17 cellular contexts compared by ENCODE assay signal in the genomic region with DNA sequence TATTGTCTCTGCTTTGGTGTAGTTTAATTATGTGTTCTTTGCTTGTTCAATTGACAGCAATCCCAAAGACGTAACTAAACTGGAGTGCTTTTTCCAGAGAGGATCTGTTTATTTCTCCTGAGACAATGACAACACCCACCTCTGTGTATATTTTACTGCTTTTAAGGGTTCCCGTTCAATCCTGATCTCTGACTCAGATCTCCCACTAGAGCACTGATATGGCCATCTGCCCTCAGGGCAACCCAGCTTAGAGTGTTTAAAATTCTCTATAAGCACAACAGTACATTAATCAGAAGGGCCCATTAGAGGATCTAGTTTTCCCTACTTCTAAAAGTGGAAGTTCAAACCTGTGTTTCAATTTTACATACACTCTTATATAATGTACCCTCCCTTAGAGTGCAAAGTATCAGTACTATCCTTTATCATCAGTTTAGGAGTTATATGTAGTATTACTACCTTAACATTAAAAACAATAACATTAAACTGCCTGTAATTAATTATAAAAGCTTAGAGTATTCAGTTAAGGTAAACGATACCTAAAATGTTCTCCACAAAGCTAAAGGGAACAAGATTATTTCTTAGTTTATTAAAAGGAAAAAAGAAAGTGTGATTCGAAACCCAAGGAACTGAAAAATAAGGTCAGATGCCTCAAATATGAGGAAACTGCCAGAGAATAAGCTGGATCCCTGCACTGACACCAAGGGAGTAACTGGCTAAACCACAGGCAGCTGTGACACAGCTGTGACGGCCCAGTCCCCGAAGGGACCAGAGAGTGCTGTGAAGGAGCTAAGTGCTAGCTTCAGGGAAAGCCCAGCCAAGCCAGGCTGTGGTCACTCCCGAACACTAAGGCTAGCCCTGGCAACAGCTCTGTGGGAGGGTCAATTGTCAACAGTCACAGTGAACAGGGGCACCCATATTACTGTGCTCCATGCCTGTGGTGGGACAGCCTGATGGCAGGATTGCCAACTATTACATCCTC. TPM values are rescaled to one million over a fixed set of nuclear protein-coding genes. Genes with fewer than 3 reads are reported as not detected.
DNase-seq lines count a peak whose midpoint lies in the region; ATAC-seq, FAIRE-seq and TF ChIP-seq lines count a peak whose summit lies in the region.
"Had no signal": no experiment of that assay in that cellular context is flagged by ENCODE, and none has a peak within 500 bp of the region (broad histone marks: within the 10 kb centered on the region; RNA-seq: fewer than 3 reads in every experiment).

No MANE protein-coding gene starts in this region.

- H3K79me2 ChIP-seq in GM23248 (ENCODE audit: insufficient read depth) = no peaks in the 10 kb centered on the region

- H4K20me1 ChIP-seq in GM23248 (ENCODE audit: insufficient read depth) = no peaks in the 10 kb centered on the region

- peak overlapping the region; percentile 63 for H3K9ac ChIP-seq in GM23248
- H3K9ac ChIP-seq in kidney (ENCODE audit: low read length in 2 of 2) = no peak overlapping the region

- peak overlapping the region; percentile 31 for H3K27ac ChIP-seq in AG04450 (ENCODE audit: low read depth, low read length)
- peak overlapping the region; percentile 81 for H3K27ac ChIP-seq in GM23248
- no peak overlapping the region for H3K27ac ChIP-seq in kidney (ENCODE audit: low read depth in 2 of 2, low read length in 2 of 2)
- H3K27ac ChIP-seq in left lung = no peak overlapping the region
- H3K27ac ChIP-seq: neutrophil, vagina had no signal

- intact Hi-C loops in kidney (cut with DNase I) = no loop called here
- intact Hi-C loops in left lung (cut with DNase I) = no loop called here

- H3K4me1 ChIP-seq in GM23248 (ENCODE audit: insufficient read depth) (peaks cover 21% of the 10 kb centered on the region), kidney (ENCODE audit: control insufficient read depth in 1 of 2, insufficient read depth in 1 of 2, low read depth in 1 of 2, low read length in 2 of 2) (no peaks in the 10 kb centered on the region), left lung (no peaks in the 10 kb centered on the region)
- H3K4me1 ChIP-seq: vagina had no signal

- peaks cover 19% of the 10 kb centered on the region for H3F3A ChIP-seq in GM23248 (ENCODE audit: insufficient read depth)

- 25 to 32% methylated on average over 7 of the region's 7 CpGs for WGBS in GM23248 (ENCODE audit: low coverage in 1 of 2, low lambda C conversion rate in 2 of 2, missing lambda C conversion rate in 2 of 2), 2 experiments

- in situ Hi-C loops in GM23248 (cut with MboI) (no loop called here), astrocyte of the spinal cord (cut with HindIII; ENCODE audit: low sequenced_read_pairs) (no loop called here)

- peak overlapping the region; percentile 52 for H3K4me2 ChIP-seq in GM23248 (ENCODE audit: unreplicated experiment)

- no peak overlapping the region for H2AFZ ChIP-seq in GM23248

- H3K36me3 ChIP-seq in GM23248 (ENCODE audit: low read depth) (peaks cover 48% of the 10 kb centered on the region), kidney (ENCODE audit: control insufficient read depth in 1 of 2, insufficient read depth in 2 of 2, low read length in 2 of 2) (peaks cover 44 to 53% of the 10 kb centered on the region in 2 donors), left lung (peaks cover 0 to 98% of the 10 kb centered on the region in 2 donors)

- no peaks in the 10 kb centered on the region for H3K9me2 ChIP-seq in GM23248 (ENCODE audit: insufficient read depth)

- no peak overlapping the region for H3K4me3 ChIP-seq in AG04450 (ENCODE audit: low read depth, low read length)
- 0 out of 2 replicates have a peak overlapping the region, but pooled peaks have one; percentile 8 for H3K4me3 ChIP-seq in GM23248
- H3K4me3 ChIP-seq in astrocyte of the spinal cord (ENCODE audit: low read depth, low read length) = no peak overlapping the region
- no peak overlapping the region for H3K4me3 ChIP-seq in kidney (ENCODE audit: low read length in 2 of 2)
- no peak overlapping the region for H3K4me3 ChIP-seq in left lung
- H3K4me3 ChIP-seq: vagina had no signal

- FAIRE-seq in kidney (lab: Jason Lieb, UNC) = no peak
- FAIRE-seq: frontal cortex had no signal

- no peak for ATAC-seq in left lung
- no peak for ATAC-seq in GM21423 (IDR thresholded peaks at IDR 0.05; ENCODE audit: unreplicated experiment)
- ATAC-seq: left colon had no signal

- H3K9me3 ChIP-seq in AG04450 (ENCODE audit: control insufficient read depth, insufficient read depth, low read length) = no peaks in the 10 kb centered on the region
- no peaks in the 10 kb centered on the region for H3K9me3 ChIP-seq in GM23248 (ENCODE audit: low read depth)
- H3K9me3 ChIP-seq in kidney (ENCODE audit: control insufficient read depth in 1 of 2, low read length in 2 of 2) = no peaks in the 10 kb centered on the region
- no peaks in the 10 kb centered on the region for H3K9me3 ChIP-seq in left lung
- H3K9me3 ChIP-seq: neutrophil, vagina had no signal

- no peak for TF ChIP-seq CTCF in AG04450 (IDR thresholded peaks at IDR 0.05; ENCODE audit: low read depth, low read length)
- TF ChIP-seq CTCF in astrocyte of the spinal cord (IDR thresholded peaks at IDR 0.05; ENCODE audit: low read depth, low read length) = no peak
- TF ChIP-seq CTCF in kidney (IDR thresholded peaks at IDR 0.05; ENCODE audit: borderline replicate concordance, extremely low read depth, insufficient read depth) = no peak
- no peak for TF ChIP-seq CTCF in left lung (IDR thresholded peaks at IDR 0.05)

- peak; percentile 24 for DNase-seq in AG04450 (ENCODE audit: low read depth, low spot score)
- DNase-seq in GM23248 = peak; percentile 90
- DNase-seq in astrocyte of the spinal cord (ENCODE audit: low read depth, low spot score) = peak; percentile 9
- DNase-seq in kidney = peak; percentile 81
- DNase-seq in left lung = no peak
- DNase-seq in activated CD4-positive, alpha-beta T cell treated with anti-CD3 and anti-CD28 coated beads, Interleukin-2, amount 50 U/mL, for 48 hours = no peak
- DNase-seq in activated CD8-positive, alpha-beta memory T cell treated with anti-CD3 and anti-CD28 coated beads, Interleukin-2, amount 50 U/mL, for 4 hours = no peak
- DNase-seq: activated CD4-positive, CD25-positive, alpha-beta regulatory T cell; activated effector memory CD4-positive, alpha-beta T cell treated with anti-CD3 and anti-CD28 coated beads, Interleukin-2, amount 50 U/mL, for 16 hours; CD4-positive, alpha-beta T cell; left colon; NCI-H526; SHP77 treated with DMSO at 0.1 percent for 48 hours had no signal

- POLR2A ChIA-PET in AG04450 (lab: Yijun Ruan, JAX) = no interaction called here

- CTCF ChIA-PET in AG04450 (lab: Charles Lee) = interaction anchor here (0.6 to 2.0 kb wide), 4 partner anchors 10 to 166 kb away, joined by 3 to 11 read pairs (median 5); no protein-coding TSS in a partner anchor

- no peaks in the 10 kb centered on the region for H3K27me3 ChIP-seq in AG04450 (ENCODE audit: control insufficient read depth, insufficient read depth, low read length)
- H3K27me3 ChIP-seq in GM23248 (replicated peaks; ENCODE audit: insufficient read depth) = no peaks in the 10 kb centered on the region
- no peaks in the 10 kb centered on the region for H3K27me3 ChIP-seq in left lung
- H3K27me3 ChIP-seq: neutrophil, vagina had no signal

RNA-seq across cellular contexts. Expression of gene UFD1, which starts 15.2 kb away (rescaled TPM):
- polyA plus RNA-seq in AG04450 (2011; rRNA removed) (87.3 and 104 TPM in 2 replicates), GM23248 (2016; fragmentation: Nextera tagmentation; extraction: Ambion mirVana) (113 and 117 TPM in 2 replicates), kidney (ENCODE audit: insufficient read depth, low read depth, low replicate concordance) (67.8 TPM)
- polyA minus RNA-seq in AG04450 (2011; rRNA and poly(A)+ RNA removed) = 101 and 107 TPM in 2 replicates
- total RNA-seq in GM23248 (2014; rRNA removed; shearing (Covaris generic)) = 55.2 and 61.2 TPM in 2 replicates
- total RNA-seq in kidney (56.2 TPM), left lung (10 to 100 TPM; 41.7 to 72.9 TPM)

RNA-seq across cellular contexts. Expression of gene CDC45, which starts 15.9 kb away (rescaled TPM):
- polyA plus RNA-seq in AG04450 (2011; rRNA removed) (8.3 and 9.3 TPM in 2 replicates), GM23248 (2016; fragmentation: Nextera tagmentation; extraction: Ambion mirVana) (10.1 and 10.6 TPM in 2 replicates), kidney (ENCODE audit: insufficient read depth, low read depth, low replicate concordance) (0.32 TPM)
- 5.3 and 5.4 TPM in 2 replicates for polyA minus RNA-seq in AG04450 (2011; rRNA and poly(A)+ RNA removed)
- total RNA-seq in GM23248 (2014; rRNA removed; shearing (Covaris generic)) = 9.5 TPM in 2 replicates
- total RNA-seq in kidney (1.1 TPM), left lung (10 to 100 TPM in 1 of 2 donors, 1 to 10 TPM in 1; 6.5 to 11.8 TPM)

RNA-seq across cellular contexts. Expression of gene C22orf39, which starts 16.3 kb away (rescaled TPM):
- polyA plus RNA-seq in AG04450 (2011; rRNA removed) (17.1 and 18.8 TPM in 2 replicates), GM23248 (2016; fragmentation: Nextera tagmentation; extraction: Ambion mirVana) (21.3 and 22.8 TPM in 2 replicates), kidney (ENCODE audit: insufficient read depth, low read depth, low replicate concordance) (54.4 TPM)
- 18.6 and 19.9 TPM in 2 replicates for polyA minus RNA-seq in AG04450 (2011; rRNA and poly(A)+ RNA removed)
- 14.4 and 15.0 TPM in 2 replicates for total RNA-seq in GM23248 (2014; rRNA removed; shearing (Covaris generic))
- total RNA-seq in kidney (27.1 TPM), left lung (10 to 100 TPM; 30.1 to 31.8 TPM)

RNA-seq across cellular contexts. Expression of gene MRPL40, which starts 31.4 kb away (rescaled TPM):
- polyA plus RNA-seq in AG04450 (2011; rRNA removed) (42.3 and 49.5 TPM in 2 replicates), GM23248 (2016; fragmentation: Nextera tagmentation; extraction: Ambion mirVana) (80.8 and 81.9 TPM in 2 replicates), kidney (ENCODE audit: insufficient read depth, low read depth, low replicate concordance) (89.2 TPM)
- 12.2 and 12.4 TPM in 2 replicates for polyA minus RNA-seq in AG04450 (2011; rRNA and poly(A)+ RNA removed)
- 27.3 and 37.6 TPM in 2 replicates for total RNA-seq in GM23248 (2014; rRNA removed; shearing (Covaris generic))
- total RNA-seq in kidney (30.0 TPM), left lung (10 to 100 TPM; 21.9 to 24.9 TPM)

RNA-seq across cellular contexts. Expression of gene HIRA, which starts 32.2 kb away (rescaled TPM):
- polyA plus RNA-seq in AG04450 (2011; rRNA removed) = 17.1 and 20.5 TPM in 2 replicates
- 16.2 and 22.8 TPM in 2 replicates for polyA minus RNA-seq in AG04450 (2011; rRNA and poly(A)+ RNA removed)
- total RNA-seq in GM23248 (2014; rRNA removed; shearing (Covaris generic)) = 18.6 and 24.2 TPM in 2 replicates
- 2.1 and 2.7 TPM in 2 replicates for polyA plus RNA-seq in GM23248 (2016; fragmentation: Nextera tagmentation; extraction: Ambion mirVana)
- total RNA-seq in kidney = 26.8 TPM
- polyA plus RNA-seq in kidney (ENCODE audit: insufficient read depth, low read depth, low replicate concordance) = 18.5 TPM
- 10 to 100 TPM; 18.4 to 27.7 TPM for total RNA-seq in left lung

Comparison
In these comparisons a context has a peak if more than half of its experiments do, and no peak if none do; other contexts are left out.
1. DNase-seq: peak in AG04450 (single experiment), GM23248 (single experiment), astrocyte of the spinal cord (single experiment) and kidney (single experiment); none in left lung (0 of 2), activated CD4-positive, alpha-beta T cell treated with anti-CD3 and anti-CD28 coated beads, Interleukin-2, amount 50 U/mL, for 48 hours (0 of 2) and activated CD8-positive, alpha-beta memory T cell treated with anti-CD3 and anti-CD28 coated beads, Interleukin-2, amount 50 U/mL, for 4 hours (single experiment).
2. H3K27ac ChIP-seq: peak in AG04450 (single experiment) and GM23248 (single experiment); none in kidney (0 of 2) and left lung (0 of 2).